1 cellular context compared by ENCODE assay signal in the genomic region with DNA sequence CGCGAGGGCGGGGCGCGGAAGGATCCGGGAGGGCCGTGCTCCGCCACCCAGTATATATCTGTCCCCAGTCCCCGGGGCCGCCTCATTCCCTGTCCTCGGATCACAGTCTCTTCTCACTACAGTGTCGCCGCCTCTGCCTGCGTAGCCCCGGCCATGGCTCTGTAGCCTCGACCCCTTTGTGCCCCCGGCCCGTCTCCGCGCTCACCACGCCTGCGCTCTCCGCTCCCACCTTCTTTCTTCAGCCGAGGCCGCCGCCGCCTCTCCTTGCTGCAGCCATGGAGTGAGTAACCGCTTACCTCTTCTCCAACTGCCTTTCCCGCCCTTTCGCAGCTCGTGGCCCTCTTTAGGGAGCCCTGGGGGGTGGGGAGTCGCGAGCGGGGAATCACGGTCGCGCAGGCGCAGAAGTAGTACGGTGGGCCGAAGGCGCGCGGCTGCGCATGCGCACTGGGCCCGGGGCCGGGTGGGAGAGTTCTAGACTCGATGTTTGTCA.
TF ChIP-seq lines count a peak whose summit lies in the region.

Gene ATF5 (plus strand): TSS at position 85 of the 490 bp plus-strand sequence. CDS start 1,646 bp downstream, outside the sequence.
A gene with protein sequence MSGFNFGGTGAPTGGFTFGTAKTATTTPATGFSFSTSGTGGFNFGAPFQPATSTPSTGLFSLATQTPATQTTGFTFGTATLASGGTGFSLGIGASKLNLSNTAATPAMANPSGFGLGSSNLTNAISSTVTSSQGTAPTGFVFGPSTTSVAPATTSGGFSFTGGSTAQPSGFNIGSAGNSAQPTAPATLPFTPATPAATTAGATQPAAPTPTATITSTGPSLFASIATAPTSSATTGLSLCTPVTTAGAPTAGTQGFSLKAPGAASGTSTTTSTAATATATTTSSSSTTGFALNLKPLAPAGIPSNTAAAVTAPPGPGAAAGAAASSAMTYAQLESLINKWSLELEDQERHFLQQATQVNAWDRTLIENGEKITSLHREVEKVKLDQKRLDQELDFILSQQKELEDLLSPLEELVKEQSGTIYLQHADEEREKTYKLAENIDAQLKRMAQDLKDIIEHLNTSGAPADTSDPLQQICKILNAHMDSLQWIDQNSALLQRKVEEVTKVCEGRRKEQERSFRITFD (minus strand): TSS at position 384 of the 490 bp plus-strand sequence. CDS start 19,697 bp downstream, outside the sequence.

TF ChIP-seq in HepG2, 621 proteins besides CTCF, POLR2A, EP300 and RAD21 (continued from another document and continues in another):
- TF ChIP-seq, protein P1, sequence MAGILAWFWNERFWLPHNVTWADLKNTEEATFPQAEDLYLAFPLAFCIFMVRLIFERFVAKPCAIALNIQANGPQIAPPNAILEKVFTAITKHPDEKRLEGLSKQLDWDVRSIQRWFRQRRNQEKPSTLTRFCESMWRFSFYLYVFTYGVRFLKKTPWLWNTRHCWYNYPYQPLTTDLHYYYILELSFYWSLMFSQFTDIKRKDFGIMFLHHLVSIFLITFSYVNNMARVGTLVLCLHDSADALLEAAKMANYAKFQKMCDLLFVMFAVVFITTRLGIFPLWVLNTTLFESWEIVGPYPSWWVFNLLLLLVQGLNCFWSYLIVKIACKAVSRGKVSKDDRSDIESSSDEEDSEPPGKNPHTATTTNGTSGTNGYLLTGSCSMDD (CRISPR knock-in tag; IDR thresholded peaks at IDR 0.05), result no peak
- TF ChIP-seq, protein P2, sequence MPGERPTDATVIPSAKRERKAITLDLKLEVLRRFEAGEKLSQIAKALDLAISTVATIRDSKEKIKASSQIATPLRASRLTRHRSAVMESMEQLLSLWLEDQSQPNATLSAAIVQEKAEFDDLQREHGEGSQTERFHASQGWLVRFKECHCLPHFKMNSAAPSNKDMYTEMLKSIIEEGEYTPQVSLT (CRISPR knock-in tag; IDR thresholded peaks at IDR 0.05; ENCODE audit: borderline replicate concordance, low read depth), result peak; percentile 78; the same call in 1 of the 2 replicates
- TF ChIP-seq MXD4 (CRISPR knock-in tag; IDR thresholded peaks at IDR 0.05) (peak; percentile 41; the same call in 1 of the 2 replicates), ZNF441 (CRISPR knock-in tag; IDR thresholded peaks at IDR 0.05; ENCODE audit: borderline replicate concordance) (no peak; the same call in 1 of the 2 replicates), ZNF646 (CRISPR knock-in tag; IDR thresholded peaks at IDR 0.05) (no peak), SETDB1 (CRISPR knock-in tag; IDR thresholded peaks at IDR 0.05; ENCODE audit: borderline replicate concordance) (no peak), ZKSCAN1 (IDR thresholded peaks at IDR 0.05; ENCODE audit: low read length) (no peak), ATRX (CRISPR knock-in tag; IDR thresholded peaks at IDR 0.05; ENCODE audit: borderline replicate concordance) (no peak), ZNF143 (CRISPR knock-in tag; IDR thresholded peaks at IDR 0.05) (peak; percentile 89), HIVEP1 (CRISPR knock-in tag; IDR thresholded peaks at IDR 0.05) (no peak), ZFP36L2 (CRISPR knock-in tag; IDR thresholded peaks at IDR 0.05) (no peak), HNRNPK (IDR thresholded peaks at IDR 0.05; ENCODE audit: low read depth, low read length, poor library complexity, severe bottlenecking) (no peak), E2F1 (CRISPR knock-in tag; IDR thresholded peaks at IDR 0.05) (peak; percentile 95), MED8 (CRISPR knock-in tag; IDR thresholded peaks at IDR 0.05; ENCODE audit: insufficient replicate concordance) (peak; percentile 84), NKX3-1 (CRISPR knock-in tag; IDR thresholded peaks at IDR 0.05) (peak; percentile 89), HCFC1 (IDR thresholded peaks at IDR 0.05; ENCODE audit: low read depth, low read length) (no peak; the same call in 1 of the 2 replicates), AFF4 (CRISPR knock-in tag; IDR thresholded peaks at IDR 0.05) (no peak), AGO1 (IDR thresholded peaks at IDR 0.05; ENCODE audit: low read depth, low read length, poor library complexity, severe bottlenecking) (peak; percentile 71), MYNN (CRISPR knock-in tag; IDR thresholded peaks at IDR 0.05; ENCODE audit: low read depth) (peak; percentile 75; the same call in 1 of the 2 replicates)
- TF ChIP-seq, protein P3, sequence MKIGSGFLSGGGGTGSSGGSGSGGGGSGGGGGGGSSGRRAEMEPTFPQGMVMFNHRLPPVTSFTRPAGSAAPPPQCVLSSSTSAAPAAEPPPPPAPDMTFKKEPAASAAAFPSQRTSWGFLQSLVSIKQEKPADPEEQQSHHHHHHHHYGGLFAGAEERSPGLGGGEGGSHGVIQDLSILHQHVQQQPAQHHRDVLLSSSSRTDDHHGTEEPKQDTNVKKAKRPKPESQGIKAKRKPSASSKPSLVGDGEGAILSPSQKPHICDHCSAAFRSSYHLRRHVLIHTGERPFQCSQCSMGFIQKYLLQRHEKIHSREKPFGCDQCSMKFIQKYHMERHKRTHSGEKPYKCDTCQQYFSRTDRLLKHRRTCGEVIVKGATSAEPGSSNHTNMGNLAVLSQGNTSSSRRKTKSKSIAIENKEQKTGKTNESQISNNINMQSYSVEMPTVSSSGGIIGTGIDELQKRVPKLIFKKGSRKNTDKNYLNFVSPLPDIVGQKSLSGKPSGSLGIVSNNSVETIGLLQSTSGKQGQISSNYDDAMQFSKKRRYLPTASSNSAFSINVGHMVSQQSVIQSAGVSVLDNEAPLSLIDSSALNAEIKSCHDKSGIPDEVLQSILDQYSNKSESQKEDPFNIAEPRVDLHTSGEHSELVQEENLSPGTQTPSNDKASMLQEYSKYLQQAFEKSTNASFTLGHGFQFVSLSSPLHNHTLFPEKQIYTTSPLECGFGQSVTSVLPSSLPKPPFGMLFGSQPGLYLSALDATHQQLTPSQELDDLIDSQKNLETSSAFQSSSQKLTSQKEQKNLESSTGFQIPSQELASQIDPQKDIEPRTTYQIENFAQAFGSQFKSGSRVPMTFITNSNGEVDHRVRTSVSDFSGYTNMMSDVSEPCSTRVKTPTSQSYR (CRISPR knock-in tag; IDR thresholded peaks at IDR 0.05; ENCODE audit: borderline replicate concordance), result peak; percentile 94
- TF ChIP-seq, protein P4, sequence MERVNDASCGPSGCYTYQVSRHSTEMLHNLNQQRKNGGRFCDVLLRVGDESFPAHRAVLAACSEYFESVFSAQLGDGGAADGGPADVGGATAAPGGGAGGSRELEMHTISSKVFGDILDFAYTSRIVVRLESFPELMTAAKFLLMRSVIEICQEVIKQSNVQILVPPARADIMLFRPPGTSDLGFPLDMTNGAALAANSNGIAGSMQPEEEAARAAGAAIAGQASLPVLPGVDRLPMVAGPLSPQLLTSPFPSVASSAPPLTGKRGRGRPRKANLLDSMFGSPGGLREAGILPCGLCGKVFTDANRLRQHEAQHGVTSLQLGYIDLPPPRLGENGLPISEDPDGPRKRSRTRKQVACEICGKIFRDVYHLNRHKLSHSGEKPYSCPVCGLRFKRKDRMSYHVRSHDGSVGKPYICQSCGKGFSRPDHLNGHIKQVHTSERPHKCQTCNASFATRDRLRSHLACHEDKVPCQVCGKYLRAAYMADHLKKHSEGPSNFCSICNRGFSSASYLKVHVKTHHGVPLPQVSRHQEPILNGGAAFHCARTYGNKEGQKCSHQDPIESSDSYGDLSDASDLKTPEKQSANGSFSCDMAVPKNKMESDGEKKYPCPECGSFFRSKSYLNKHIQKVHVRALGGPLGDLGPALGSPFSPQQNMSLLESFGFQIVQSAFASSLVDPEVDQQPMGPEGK (CRISPR knock-in tag; IDR thresholded peaks at IDR 0.05), result peak; percentile 83
- TF ChIP-seq, protein P5, sequence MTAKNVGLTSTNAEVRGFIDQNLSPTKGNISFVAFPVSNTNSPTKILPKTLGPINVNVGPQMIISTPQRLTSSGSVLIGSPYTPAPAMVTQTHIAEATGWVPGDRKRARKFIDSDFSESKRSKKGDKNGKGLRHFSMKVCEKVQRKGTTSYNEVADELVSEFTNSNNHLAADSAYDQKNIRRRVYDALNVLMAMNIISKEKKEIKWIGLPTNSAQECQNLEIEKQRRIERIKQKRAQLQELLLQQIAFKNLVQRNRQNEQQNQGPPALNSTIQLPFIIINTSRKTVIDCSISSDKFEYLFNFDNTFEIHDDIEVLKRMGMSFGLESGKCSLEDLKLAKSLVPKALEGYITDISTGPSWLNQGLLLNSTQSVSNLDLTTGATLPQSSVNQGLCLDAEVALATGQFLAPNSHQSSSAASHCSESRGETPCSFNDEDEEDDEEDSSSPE (CRISPR knock-in tag; IDR thresholded peaks at IDR 0.05), result peak; percentile 99
- TF ChIP-seq, protein P6, sequence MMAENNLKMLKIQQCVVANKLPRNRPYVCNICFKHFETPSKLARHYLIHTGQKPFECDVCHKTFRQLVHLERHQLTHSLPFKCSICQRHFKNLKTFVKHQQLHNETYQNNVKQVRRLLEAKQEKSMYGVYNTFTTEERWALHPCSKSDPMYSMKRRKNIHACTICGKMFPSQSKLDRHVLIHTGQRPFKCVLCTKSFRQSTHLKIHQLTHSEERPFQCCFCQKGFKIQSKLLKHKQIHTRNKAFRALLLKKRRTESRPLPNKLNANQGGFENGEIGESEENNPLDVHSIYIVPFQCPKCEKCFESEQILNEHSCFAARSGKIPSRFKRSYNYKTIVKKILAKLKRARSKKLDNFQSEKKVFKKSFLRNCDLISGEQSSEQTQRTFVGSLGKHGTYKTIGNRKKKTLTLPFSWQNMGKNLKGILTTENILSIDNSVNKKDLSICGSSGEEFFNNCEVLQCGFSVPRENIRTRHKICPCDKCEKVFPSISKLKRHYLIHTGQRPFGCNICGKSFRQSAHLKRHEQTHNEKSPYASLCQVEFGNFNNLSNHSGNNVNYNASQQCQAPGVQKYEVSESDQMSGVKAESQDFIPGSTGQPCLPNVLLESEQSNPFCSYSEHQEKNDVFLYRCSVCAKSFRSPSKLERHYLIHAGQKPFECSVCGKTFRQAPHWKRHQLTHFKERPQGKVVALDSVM (CRISPR knock-in tag; IDR thresholded peaks at IDR 0.05), result no peak
